Comparison of ENCODE assay signal across 11 cellular contexts in the genomic region with DNA sequence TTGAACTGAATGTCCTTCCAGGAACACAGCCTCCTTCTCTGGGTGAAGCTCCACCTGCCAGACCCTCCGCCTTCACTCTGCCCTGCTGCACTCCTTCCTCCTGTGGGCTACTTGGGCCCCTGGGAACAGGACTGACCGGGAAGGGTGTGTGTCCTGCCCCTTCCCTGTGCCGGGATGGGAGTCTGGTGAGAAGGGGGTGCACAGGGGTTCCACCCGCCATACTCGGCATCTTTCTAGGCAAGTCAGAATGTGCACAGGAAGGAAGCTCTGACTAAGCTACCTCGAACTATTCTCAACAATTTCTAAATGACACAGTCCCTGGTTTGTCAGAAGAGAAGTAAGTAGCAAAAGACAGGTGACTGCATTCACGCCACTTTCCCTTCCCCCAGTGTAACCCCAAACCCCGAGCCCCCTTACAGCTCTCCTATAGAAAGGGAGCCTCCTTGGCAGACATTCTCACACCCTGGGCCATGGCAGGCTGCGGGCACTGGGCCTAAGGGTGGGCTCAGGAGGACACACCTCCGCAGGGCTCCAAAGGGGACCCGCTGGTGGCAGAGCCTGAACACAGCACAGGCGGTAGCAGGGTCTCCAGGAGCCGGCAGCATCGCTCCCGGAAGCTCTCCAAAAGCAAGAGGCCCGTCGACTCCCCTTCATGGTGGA.
DNase-seq lines count a peak whose midpoint lies in the region; ATAC-seq and TF ChIP-seq lines count a peak whose summit lies in the region.
"Had no signal": no experiment of that assay in that cellular context is flagged by ENCODE, and none has a peak within 500 bp of the region (broad histone marks: within the 10 kb centered on the region; RNA-seq: fewer than 3 reads in every experiment).

No MANE protein-coding gene starts in this region.

- POLR2A ChIA-PET in activated CD4-positive, alpha-beta T cell treated with anti-CD3 and anti-CD28 coated beads for 36 hours (lab: Charles Lee): interaction anchor here (0.6 to 1.1 kb wide), 5 partner anchors 14 to 165 kb away, joined by 3 to 5 read pairs (median 4); no protein-coding TSS in a partner anchor
- POLR2A ChIA-PET in naive thymus-derived CD8-positive, alpha-beta T cell (lab: Charles Lee): interaction anchor here (1.2 to 1.9 kb wide), 2 partner anchors 11 to 14 kb away, joined by 3 to 4 read pairs; no protein-coding TSS in a partner anchor

- no peaks in the 10 kb centered on the region for H3K27me3 Mint-ChIP-seq in activated CD4-positive, alpha-beta T cell treated with anti-CD3 and anti-CD28 coated beads for 36 hours
- H3K27me3 Mint-ChIP-seq in naive thymus-derived CD8-positive, alpha-beta T cell: no peaks in the 10 kb centered on the region

- TF ChIP-seq CTCF in suprapubic skin (IDR thresholded peaks at IDR 0.05): no peak
- TF ChIP-seq CTCF in BE2C (IDR thresholded peaks at IDR 0.05; ENCODE audit: low read depth, low read length): no peak
- no peak for TF ChIP-seq CTCF in WERI-Rb-1 (IDR thresholded peaks at IDR 0.05; ENCODE audit: low read depth, low read length)

- no peaks in the 10 kb centered on the region for H3K9me3 Mint-ChIP-seq in activated CD4-positive, alpha-beta T cell treated with anti-CD3 and anti-CD28 coated beads for 36 hours (ENCODE audit: low read depth)
- peaks cover 0 to 3% (median 0%) of the 10 kb centered on the region in 9 donors for H3K9me3 Mint-ChIP-seq in naive thymus-derived CD8-positive, alpha-beta T cell

- H3K4me1 ChIP-seq in suprapubic skin: peaks cover 26% of the 10 kb centered on the region
- H3K4me1 ChIP-seq in BE2C: no peaks in the 10 kb centered on the region

- no peak overlapping the region for H3K4me3 ChIP-seq in suprapubic skin
- no peak overlapping the region for H3K4me3 ChIP-seq in BE2C (ENCODE audit: low read depth, low read length)
- no peak overlapping the region for H3K4me3 ChIP-seq in WERI-Rb-1 (ENCODE audit: low read depth, low read length)
- H3K4me3 ChIP-seq: SK-N-MC had no signal

- no peak for TF ChIP-seq POLR2A in suprapubic skin (IDR thresholded peaks at IDR 0.05)

- H3K36me3 Mint-ChIP-seq in activated CD4-positive, alpha-beta T cell treated with anti-CD3 and anti-CD28 coated beads for 36 hours (ENCODE audit: low read depth): peaks cover 5% of the 10 kb centered on the region
- H3K36me3 Mint-ChIP-seq in naive thymus-derived CD8-positive, alpha-beta T cell: no peaks in the 10 kb centered on the region

- H3K27me3 ChIP-seq in suprapubic skin: no peaks in the 10 kb centered on the region
- no peaks in the 10 kb centered on the region for H3K27me3 ChIP-seq in BE2C
- no peaks in the 10 kb centered on the region for H3K27me3 ChIP-seq in WERI-Rb-1 (ENCODE audit: insufficient read depth, low read depth, severe bottlenecking)

- H3K27ac ChIP-seq in suprapubic skin (no peak overlapping the region), WERI-Rb-1 (no peak overlapping the region)
- H3K27ac ChIP-seq: SK-N-MC had no signal

- DNase-seq in activated CD4-positive, alpha-beta T cell treated with anti-CD3 and anti-CD28 coated beads for 36 hours: peak; percentile 71
- no peak for DNase-seq in activated CD4-positive, alpha-beta T cell treated with anti-CD3 and anti-CD28 coated beads, Interleukin-2, amount 50 U/mL, for 1 hour
- peak; percentile 77 to 79 for DNase-seq in activated T-cell treated with anti-CD3 and anti-CD28 coated beads, Interleukin-2, amount 50 U/mL, for 48 hours
- DNase-seq in naive thymus-derived CD8-positive, alpha-beta T cell: peak in 1 of 10 donors; percentile 21
- DNase-seq in suprapubic skin (ENCODE audit: low spot score in 2 of 2) (peak; percentile 52 to 60), BE2C (no peak), WERI-Rb-1 (no peak), amygdala (lab: John Stamatoyannopoulos, UW) (no peak)
- DNase-seq: amniotic stem cell, NCI-H187 had no signal

- CTCF ChIA-PET in activated CD4-positive, alpha-beta T cell treated with anti-CD3 and anti-CD28 coated beads for 36 hours (lab: Charles Lee): interaction anchor here (0.6 to 1.4 kb wide), 2 partner anchors 21 to 73 kb away, joined by 4 read pairs; no protein-coding TSS in a partner anchor

- peaks cover 73% of the 10 kb centered on the region for H3K4me1 Mint-ChIP-seq in activated CD4-positive, alpha-beta T cell treated with anti-CD3 and anti-CD28 coated beads for 36 hours
- H3K4me1 Mint-ChIP-seq in naive thymus-derived CD8-positive, alpha-beta T cell: peaks cover 41 to 76% (median 65%) of the 10 kb centered on the region in 4 donors

- H3K9me3 ChIP-seq in suprapubic skin (no peaks in the 10 kb centered on the region), BE2C (no peaks in the 10 kb centered on the region), WERI-Rb-1 (ENCODE audit: severe bottlenecking) (no peaks in the 10 kb centered on the region)

- H3K36me3 ChIP-seq in suprapubic skin: no peaks in the 10 kb centered on the region
- H3K36me3 ChIP-seq in BE2C: no peaks in the 10 kb centered on the region
- H3K36me3 ChIP-seq in WERI-Rb-1: no peaks in the 10 kb centered on the region

- TF ChIP-seq EP300 in suprapubic skin (IDR thresholded peaks at IDR 0.05): no peak

- peak overlapping the region; percentile 95 for H3K27ac Mint-ChIP-seq in activated CD4-positive, alpha-beta T cell treated with anti-CD3 and anti-CD28 coated beads for 36 hours
- H3K27ac Mint-ChIP-seq in naive thymus-derived CD8-positive, alpha-beta T cell: peak overlapping the region; percentile 47 to 89 (median 81)

- intact Hi-C loops in activated CD4-positive, alpha-beta T cell treated with anti-CD3 and anti-CD28 coated beads for 36 hours (cut with DNase I, micrococcal nuclease): loop anchor here (1.0 to 5.0 kb wide), 8 partner anchors 43 to 789 kb away; partner anchors contain the start of genes ASB1 (in 1 of the 2) and HDAC4 (in 1 of the 2)

- WGBS in suprapubic skin: 82% methylated on average over 12 of the region's 17 CpGs

- peak overlapping the region; percentile 66 for H3K4me3 Mint-ChIP-seq in activated CD4-positive, alpha-beta T cell treated with anti-CD3 and anti-CD28 coated beads for 36 hours
- H3K4me3 Mint-ChIP-seq in naive thymus-derived CD8-positive, alpha-beta T cell: peak overlapping the region; percentile 40 to 86 (median 78)

- peak; percentile 97 for ATAC-seq in activated CD4-positive, alpha-beta T cell treated with anti-CD3 and anti-CD28 coated beads for 36 hours
- peak; percentile 49 to 59 for ATAC-seq in naive thymus-derived CD8-positive, alpha-beta T cell

Comparison
In these comparisons a context has a peak if more than half of its experiments do, and no peak if none do; other contexts are left out.
1. DNase-seq: peak in activated CD4-positive, alpha-beta T cell treated with anti-CD3 and anti-CD28 coated beads for 36 hours (single experiment), activated T-cell treated with anti-CD3 and anti-CD28 coated beads, Interleukin-2, amount 50 U/mL, for 48 hours (2 of 2) and suprapubic skin (2 of 2); none in activated CD4-positive, alpha-beta T cell treated with anti-CD3 and anti-CD28 coated beads, Interleukin-2, amount 50 U/mL, for 1 hour (single experiment), BE2C (single experiment), WERI-Rb-1 (single experiment) and amygdala (0 of 56).